Comparison of ENCODE assay signal across 9 cellular contexts in genomic region chr3:52225452-52226228, GRCh38. TPM values are rescaled to one million over a fixed set of nuclear protein-coding genes. Genes with fewer than 3 reads are reported as not detected.
DNase-seq lines count a peak whose midpoint lies in the region; ATAC-seq, FAIRE-seq and TF ChIP-seq lines count a peak whose summit lies in the region.
"Had no signal": no experiment of that assay in that cellular context is flagged by ENCODE, and none has a peak within 500 bp of the region (broad histone marks: within the 10 kb centered on the region; RNA-seq: fewer than 3 reads in every experiment).

A gene with protein sequence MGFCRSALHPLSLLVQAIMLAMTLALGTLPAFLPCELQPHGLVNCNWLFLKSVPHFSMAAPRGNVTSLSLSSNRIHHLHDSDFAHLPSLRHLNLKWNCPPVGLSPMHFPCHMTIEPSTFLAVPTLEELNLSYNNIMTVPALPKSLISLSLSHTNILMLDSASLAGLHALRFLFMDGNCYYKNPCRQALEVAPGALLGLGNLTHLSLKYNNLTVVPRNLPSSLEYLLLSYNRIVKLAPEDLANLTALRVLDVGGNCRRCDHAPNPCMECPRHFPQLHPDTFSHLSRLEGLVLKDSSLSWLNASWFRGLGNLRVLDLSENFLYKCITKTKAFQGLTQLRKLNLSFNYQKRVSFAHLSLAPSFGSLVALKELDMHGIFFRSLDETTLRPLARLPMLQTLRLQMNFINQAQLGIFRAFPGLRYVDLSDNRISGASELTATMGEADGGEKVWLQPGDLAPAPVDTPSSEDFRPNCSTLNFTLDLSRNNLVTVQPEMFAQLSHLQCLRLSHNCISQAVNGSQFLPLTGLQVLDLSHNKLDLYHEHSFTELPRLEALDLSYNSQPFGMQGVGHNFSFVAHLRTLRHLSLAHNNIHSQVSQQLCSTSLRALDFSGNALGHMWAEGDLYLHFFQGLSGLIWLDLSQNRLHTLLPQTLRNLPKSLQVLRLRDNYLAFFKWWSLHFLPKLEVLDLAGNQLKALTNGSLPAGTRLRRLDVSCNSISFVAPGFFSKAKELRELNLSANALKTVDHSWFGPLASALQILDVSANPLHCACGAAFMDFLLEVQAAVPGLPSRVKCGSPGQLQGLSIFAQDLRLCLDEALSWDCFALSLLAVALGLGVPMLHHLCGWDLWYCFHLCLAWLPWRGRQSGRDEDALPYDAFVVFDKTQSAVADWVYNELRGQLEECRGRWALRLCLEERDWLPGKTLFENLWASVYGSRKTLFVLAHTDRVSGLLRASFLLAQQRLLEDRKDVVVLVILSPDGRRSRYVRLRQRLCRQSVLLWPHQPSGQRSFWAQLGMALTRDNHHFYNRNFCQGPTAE (minus strand): TSS chr3:52225645. CDS start chr3:52225529, 116 bp downstream.

- H3K9me3 Mint-ChIP-seq in activated T-helper 2 cell treated with anti-CD3 and anti-CD28 coated beads, Interferon-gamma antibody, Interleukin-2, Interleukin-4, amounts not matched to agents 10 μg/mL and 5 μg/mL and 100 μg/mL, durations not matched to agents 14 hours and 24 hours and 36 hours = no peaks in the 10 kb centered on the region

- H3K36me3 Mint-ChIP-seq in activated T-helper 2 cell treated with anti-CD3 and anti-CD28 coated beads, Interferon-gamma antibody, Interleukin-2, Interleukin-4, amounts not matched to agents 10 μg/mL and 5 μg/mL and 100 μg/mL, durations not matched to agents 14 hours and 24 hours and 36 hours (ENCODE audit: low read depth) = peaks cover 22% of the 10 kb centered on the region

- TF ChIP-seq POLR2A in prostate gland (IDR thresholded peaks at IDR 0.05) (no peak), H54 (IDR thresholded peaks at IDR 0.05; ENCODE audit: low read depth, low read length) (no peak)

- peaks cover 1% of the 10 kb centered on the region for H3K4me1 ChIP-seq in prostate gland (replicated peaks)

- no peak for DNase-seq in activated T-helper 2 cell treated with anti-CD3 and anti-CD28 coated beads, Interferon-gamma antibody, Interleukin-2, Interleukin-4, amounts not matched to agents 10 μg/mL and 5 μg/mL and 100 μg/mL, durations not matched to agents 14 hours and 24 hours and 36 hours (ENCODE audit: low spot score)
- DNase-seq in prostate gland (ENCODE audit: low spot score) = no peak
- no peak for DNase-seq in LoVo (ENCODE audit: low spot score)
- DNase-seq in H54 (ENCODE audit: insufficient read length, low spot score) = no peak
- no peak for DNase-seq in activated CD4-positive, alpha-beta T cell treated with anti-CD3 and anti-CD28 coated beads for 1 hour

- no peak within 1 kb of the TSS for H3K4me3 Mint-ChIP-seq in activated T-helper 2 cell treated with anti-CD3 and anti-CD28 coated beads, Interferon-gamma antibody, Interleukin-2, Interleukin-4, amounts not matched to agents 10 μg/mL and 5 μg/mL and 100 μg/mL, durations not matched to agents 14 hours and 24 hours and 36 hours (ENCODE audit: low read depth)

- H3K4me1 Mint-ChIP-seq in activated T-helper 2 cell treated with anti-CD3 and anti-CD28 coated beads, Interferon-gamma antibody, Interleukin-2, Interleukin-4, amounts not matched to agents 10 μg/mL and 5 μg/mL and 100 μg/mL, durations not matched to agents 14 hours and 24 hours and 36 hours (ENCODE audit: low read depth) = peaks cover 36% of the 10 kb centered on the region

- 65% methylated on average over 9 of the region's 9 CpGs for WGBS in prostate gland

- H3K27ac Mint-ChIP-seq in activated T-helper 2 cell treated with anti-CD3 and anti-CD28 coated beads, Interferon-gamma antibody, Interleukin-2, Interleukin-4, amounts not matched to agents 10 μg/mL and 5 μg/mL and 100 μg/mL, durations not matched to agents 14 hours and 24 hours and 36 hours = peak within 1 kb of the TSS; percentile 76

- intact Hi-C loops in activated T-helper 2 cell treated with anti-CD3 and anti-CD28 coated beads, Interferon-gamma antibody, Interleukin-2, Interleukin-4, amounts not matched to agents 10 μg/mL and 5 μg/mL and 100 μg/mL, durations not matched to agents 14 hours and 24 hours and 36 hours (cut with micrococcal nuclease) = no loop called here
- intact Hi-C loops in prostate gland (cut with DNase I) = no loop called here

- no peak within 1 kb of the TSS for H3K27ac ChIP-seq in prostate gland

- H3K4me3 ChIP-seq in prostate gland = no peak within 1 kb of the TSS

- no peaks in the 10 kb centered on the region for H3K9me3 ChIP-seq in prostate gland

- no peaks in the 10 kb centered on the region for H3K27me3 Mint-ChIP-seq in activated T-helper 2 cell treated with anti-CD3 and anti-CD28 coated beads, Interferon-gamma antibody, Interleukin-2, Interleukin-4, amounts not matched to agents 10 μg/mL and 5 μg/mL and 100 μg/mL, durations not matched to agents 14 hours and 24 hours and 36 hours (ENCODE audit: low read depth)

- no peak for FAIRE-seq in H54 (lab: Jason Lieb, UNC)

- no peak for TF ChIP-seq CTCF in prostate gland (IDR thresholded peaks at IDR 0.05)

- peaks cover 16 to 21% of the 10 kb centered on the region in 2 donors for H3K36me3 ChIP-seq in prostate gland

- ATAC-seq in GM18511 (IDR thresholded peaks at IDR 0.05; ENCODE audit: unreplicated experiment) = peak; percentile 91
- peak; percentile 69 for ATAC-seq in GM21515 (IDR thresholded peaks at IDR 0.05; ENCODE audit: unreplicated experiment)
- ATAC-seq in HG03575 (IDR thresholded peaks at IDR 0.05; ENCODE audit: extremely low read depth, insufficient number of reproducible peaks, low FRiP score, unreplicated experiment) = peak; percentile 45

- H3K27me3 ChIP-seq in prostate gland (replicated peaks; ENCODE audit: insufficient read depth) = no peaks in the 10 kb centered on the region

RNA-seq across cellular contexts. Expression of the gene that starts here (rescaled TPM):
- total RNA-seq in activated T-helper 2 cell treated with anti-CD3 and anti-CD28 coated beads, Interferon-gamma antibody, Interleukin-2, Interleukin-4, amounts not matched to agents 10 μg/mL and 5 μg/mL and 100 μg/mL, durations not matched to agents 14 hours and 24 hours and 36 hours = 0.32 and 0.50 TPM in 2 replicates
- under 1 TPM in 1 of 2 donors, not detected in 1; 0.17 TPM for total RNA-seq in prostate gland
- total RNA-seq: glomerular endothelial cell had no signal
